Comparison of ENCODE assay signal across 1 cellular context in the genomic region with DNA sequence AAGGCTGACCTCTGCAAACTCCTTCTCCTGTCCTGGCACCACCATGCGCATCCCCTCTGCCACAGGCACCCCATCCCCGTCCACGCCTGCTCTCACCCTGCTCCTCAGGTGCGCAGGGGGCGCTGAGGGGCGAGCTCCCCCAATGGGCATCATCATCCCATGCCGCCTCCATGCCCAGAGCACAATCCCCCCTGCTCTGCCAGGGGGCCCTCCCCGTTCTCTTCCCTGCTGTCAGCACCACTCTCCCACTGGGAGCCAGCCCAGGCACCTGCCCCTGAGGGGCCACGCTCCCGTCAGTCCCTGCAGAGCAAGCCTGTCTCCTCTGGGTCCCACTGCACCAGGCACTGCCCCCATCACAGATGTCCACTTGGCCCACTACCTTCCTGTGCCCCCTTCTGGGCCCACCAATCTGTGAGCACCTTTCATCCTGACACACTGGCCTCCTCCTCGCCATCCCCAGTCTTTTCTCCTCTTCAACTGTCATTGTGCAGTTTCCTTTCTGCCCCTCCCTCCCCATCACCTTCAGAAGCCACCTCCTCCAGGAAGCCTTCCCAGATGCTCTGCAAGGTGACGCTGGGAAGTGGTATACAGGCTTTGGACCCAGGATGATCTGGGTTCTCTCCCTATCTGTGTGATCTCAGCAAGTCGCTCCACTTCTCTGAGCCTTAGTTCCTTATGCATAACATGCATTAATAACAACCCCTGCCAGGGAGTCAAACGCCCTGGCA.
TF ChIP-seq lines count a peak whose summit lies in the region.

No MANE protein-coding gene starts in this region.

TF ChIP-seq in HCT116, 20 proteins besides CTCF, POLR2A, EP300 and RAD21 (continued from another document):
- TF ChIP-seq, protein P1, sequence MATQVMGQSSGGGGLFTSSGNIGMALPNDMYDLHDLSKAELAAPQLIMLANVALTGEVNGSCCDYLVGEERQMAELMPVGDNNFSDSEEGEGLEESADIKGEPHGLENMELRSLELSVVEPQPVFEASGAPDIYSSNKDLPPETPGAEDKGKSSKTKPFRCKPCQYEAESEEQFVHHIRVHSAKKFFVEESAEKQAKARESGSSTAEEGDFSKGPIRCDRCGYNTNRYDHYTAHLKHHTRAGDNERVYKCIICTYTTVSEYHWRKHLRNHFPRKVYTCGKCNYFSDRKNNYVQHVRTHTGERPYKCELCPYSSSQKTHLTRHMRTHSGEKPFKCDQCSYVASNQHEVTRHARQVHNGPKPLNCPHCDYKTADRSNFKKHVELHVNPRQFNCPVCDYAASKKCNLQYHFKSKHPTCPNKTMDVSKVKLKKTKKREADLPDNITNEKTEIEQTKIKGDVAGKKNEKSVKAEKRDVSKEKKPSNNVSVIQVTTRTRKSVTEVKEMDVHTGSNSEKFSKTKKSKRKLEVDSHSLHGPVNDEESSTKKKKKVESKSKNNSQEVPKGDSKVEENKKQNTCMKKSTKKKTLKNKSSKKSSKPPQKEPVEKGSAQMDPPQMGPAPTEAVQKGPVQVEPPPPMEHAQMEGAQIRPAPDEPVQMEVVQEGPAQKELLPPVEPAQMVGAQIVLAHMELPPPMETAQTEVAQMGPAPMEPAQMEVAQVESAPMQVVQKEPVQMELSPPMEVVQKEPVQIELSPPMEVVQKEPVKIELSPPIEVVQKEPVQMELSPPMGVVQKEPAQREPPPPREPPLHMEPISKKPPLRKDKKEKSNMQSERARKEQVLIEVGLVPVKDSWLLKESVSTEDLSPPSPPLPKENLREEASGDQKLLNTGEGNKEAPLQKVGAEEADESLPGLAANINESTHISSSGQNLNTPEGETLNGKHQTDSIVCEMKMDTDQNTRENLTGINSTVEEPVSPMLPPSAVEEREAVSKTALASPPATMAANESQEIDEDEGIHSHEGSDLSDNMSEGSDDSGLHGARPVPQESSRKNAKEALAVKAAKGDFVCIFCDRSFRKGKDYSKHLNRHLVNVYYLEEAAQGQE (IDR thresholded peaks at IDR 0.05; ENCODE audit: low read depth), result no peak
- TF ChIP-seq, protein P2, sequence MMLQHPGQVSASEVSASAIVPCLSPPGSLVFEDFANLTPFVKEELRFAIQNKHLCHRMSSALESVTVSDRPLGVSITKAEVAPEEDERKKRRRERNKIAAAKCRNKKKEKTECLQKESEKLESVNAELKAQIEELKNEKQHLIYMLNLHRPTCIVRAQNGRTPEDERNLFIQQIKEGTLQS (IDR thresholded peaks at IDR 0.05), result no peak
- TF ChIP-seq YY1 (IDR thresholded peaks at IDR 0.05; ENCODE audit: extremely low read depth, insufficient replicate concordance, low read depth, low read length) (no peak), CBX3 (IDR thresholded peaks at IDR 0.05; ENCODE audit: low read depth) (no peak), JUND (IDR thresholded peaks at IDR 0.05) (no peak), EZH2phosphoT487 (IDR thresholded peaks at IDR 0.05; ENCODE audit: borderline replicate concordance) (no peak)
